8 cellular contexts compared by ENCODE assay signal in the genomic region with DNA sequence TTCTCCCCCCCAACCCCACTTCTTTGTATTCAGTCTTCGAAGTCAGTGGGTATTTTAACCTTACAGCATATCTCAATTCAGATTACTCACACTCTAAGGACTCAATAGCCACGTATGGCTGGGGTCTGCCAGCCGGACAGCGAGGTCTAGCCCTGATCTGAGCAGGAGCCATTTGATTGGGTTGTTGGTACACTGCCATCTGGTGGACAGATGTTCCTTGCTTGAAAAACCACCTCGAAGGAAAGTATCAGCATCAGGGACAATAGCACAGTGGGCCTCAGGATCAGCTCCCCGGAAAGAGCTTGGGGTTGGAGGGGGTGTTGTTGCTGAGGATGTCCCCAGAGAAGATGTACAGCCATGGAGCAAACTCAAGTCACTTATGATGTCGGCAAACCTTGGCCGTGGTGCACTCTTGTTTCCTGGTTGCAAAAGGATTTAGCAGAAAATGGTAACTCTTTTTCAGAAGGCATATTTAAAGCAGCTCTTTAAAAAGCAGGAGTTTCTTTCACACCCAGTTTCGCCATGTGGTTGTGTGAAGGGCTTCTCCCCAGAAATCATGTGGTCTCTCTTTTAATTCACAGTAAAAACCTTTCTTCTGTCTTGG. TPM values are rescaled to one million over a fixed set of nuclear protein-coding genes. Genes with fewer than 3 reads are reported as not detected.
DNase-seq lines count a peak whose midpoint lies in the region; ATAC-seq lines count a peak whose summit lies in the region.

No MANE protein-coding gene starts in this region.

- no peaks in the 10 kb centered on the region for H3K9me3 Mint-ChIP-seq in activated naive CD4-positive, alpha-beta T cell treated with anti-CD3 and anti-CD28 coated beads for 36 hours

- H3K27me3 Mint-ChIP-seq in activated naive CD4-positive, alpha-beta T cell treated with anti-CD3 and anti-CD28 coated beads for 36 hours (ENCODE audit: low read depth): no peaks in the 10 kb centered on the region

- intact Hi-C loops in activated naive CD4-positive, alpha-beta T cell treated with anti-CD3 and anti-CD28 coated beads for 36 hours (cut with micrococcal nuclease): loop anchor here (1.0 to 5.0 kb wide), 4 partner anchors 82 to 321 kb away; no protein-coding TSS in a partner anchor

- H3K4me3 Mint-ChIP-seq in activated naive CD4-positive, alpha-beta T cell treated with anti-CD3 and anti-CD28 coated beads for 36 hours: no peak overlapping the region

- no peak overlapping the region for H3K27ac Mint-ChIP-seq in activated naive CD4-positive, alpha-beta T cell treated with anti-CD3 and anti-CD28 coated beads for 36 hours

- peaks cover 15% of the 10 kb centered on the region for H3K4me1 Mint-ChIP-seq in activated naive CD4-positive, alpha-beta T cell treated with anti-CD3 and anti-CD28 coated beads for 36 hours (ENCODE audit: low read depth)

- DNase-seq in 8988T (peak; percentile 58), LoVo (ENCODE audit: low spot score) (peak; percentile 55), SK-MEL-5 (ENCODE audit: low read depth, low spot score) (peak; percentile 80), glomerular endothelial cell (ENCODE audit: extremely low read depth, low read depth, low spot score) (peak; percentile 70), pons (ENCODE audit: low spot score) (peak; percentile 78), mesenteric fat pad (ENCODE audit: low spot score) (no peak)
- peak; percentile 71 for DNase-seq in activated naive CD4-positive, alpha-beta T cell treated with anti-CD3 and anti-CD28 coated beads for 36 hours

- no peaks in the 10 kb centered on the region for H3K36me3 Mint-ChIP-seq in activated naive CD4-positive, alpha-beta T cell treated with anti-CD3 and anti-CD28 coated beads for 36 hours (ENCODE audit: low read depth)

- in situ Hi-C loops in SK-MEL-5 (cut with HindIII; ENCODE audit: low pct_unique_long_range_greater_than_20kb, low sequenced_read_pairs): no loop called here

- ATAC-seq in GM18498 (IDR thresholded peaks at IDR 0.05; ENCODE audit: unreplicated experiment): peak; percentile 66

- CTCF ChIA-PET in activated naive CD4-positive, alpha-beta T cell treated with anti-CD3 and anti-CD28 coated beads for 36 hours (lab: Charles Lee): interaction anchor here (0.7 to 11.1 kb wide), 16 partner anchors 10 to 320 kb away, joined by 3 to 105 read pairs (median 4); no protein-coding TSS in a partner anchor

RNA-seq across cellular contexts. Expression of a gene that starts 31.7 kb away (rescaled TPM):
- not detected in 2 replicates for total RNA-seq in SK-MEL-5 (2014; rRNA removed; shearing (Covaris generic))
- polyA plus RNA-seq in SK-MEL-5 (2015; cell fraction: cytosol; rRNA removed): not detected in 2 replicates
- not detected in 2 replicates for polyA plus RNA-seq in SK-MEL-5 (2015; cell fraction: nucleus; rRNA removed)
- under 1 TPM in 1 of 2 experiments, not detected in 1; 0.05 TPM for total RNA-seq in activated naive CD4-positive, alpha-beta T cell treated with anti-CD3 and anti-CD28 coated beads for 36 hours
- total RNA-seq in glomerular endothelial cell (not detected in 2 replicates), mesenteric fat pad (0.93 TPM)
